In the genomic region with DNA sequence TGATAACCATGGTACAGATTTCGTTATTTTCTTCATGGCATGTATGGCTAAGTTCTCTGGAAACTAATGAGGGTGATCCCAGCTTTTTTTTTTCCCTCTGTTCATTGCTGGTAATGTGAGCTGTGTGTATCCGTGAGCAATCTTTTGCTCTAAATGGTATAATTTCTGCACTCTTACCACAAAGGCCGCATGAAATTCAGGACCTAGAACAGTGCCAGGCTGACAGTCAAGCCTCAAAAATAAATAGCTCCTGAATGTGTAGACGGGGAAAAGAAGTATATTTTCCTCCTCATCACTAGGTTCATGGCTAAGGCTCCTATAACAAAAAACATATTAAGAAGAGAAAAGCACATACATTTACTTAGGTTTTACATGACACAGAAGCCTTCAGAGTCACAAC, we compare ENCODE assay signal across 24 cellular contexts.
"Had no signal": no experiment of that assay in that cellular context is flagged by ENCODE, and none has a peak within 500 bp of the region (broad histone marks: within the 10 kb centered on the region; RNA-seq: fewer than 3 reads in every experiment).

No MANE protein-coding gene starts in this region.

- H3K36me3 ChIP-seq: heart left ventricle, left ventricle myocardium inferior, lower lobe of right lung, sigmoid colon, transverse colon had no signal

- H3K27ac ChIP-seq: coronary artery, dorsolateral prefrontal cortex, heart left ventricle, left ventricle myocardium inferior, lower lobe of right lung, parathyroid adenoma, psoas muscle, sigmoid colon, skin epidermis, testis, transverse colon had no signal

- FAIRE-seq: frontal cortex, keratinocyte had no signal

- H3K79me2 ChIP-seq: parathyroid adenoma had no signal

- H3K4me3 Mint-ChIP-seq: immature natural killer cell; memory B cell; mesothelial cell of epicardium; natural killer cell; stimulated activated naive B cell treated with anti-CD40 and anti-IgM and Interleukin-4, amounts not matched to agents 10 μg/mL and 1 μg/mL and 100 μg/mL, for 72 hours; stimulated activated naive CD8-positive, alpha-beta T cell treated with anti-CD3 and anti-CD28 coated beads, Interleukin-15, amount 100 ng/mL, for 72 hours had no signal

- H3K9ac ChIP-seq: parathyroid adenoma had no signal

- H3K4me1 Mint-ChIP-seq: immature natural killer cell; memory B cell; mesothelial cell of epicardium; natural killer cell; stimulated activated naive B cell treated with anti-CD40 and anti-IgM and Interleukin-4, amounts not matched to agents 10 μg/mL and 1 μg/mL and 100 μg/mL, for 72 hours; stimulated activated naive CD8-positive, alpha-beta T cell treated with anti-CD3 and anti-CD28 coated beads, Interleukin-15, amount 100 ng/mL, for 72 hours had no signal

- ATAC-seq: lower lobe of right lung; natural killer cell; psoas muscle; stimulated activated naive B cell treated with anti-CD40 and anti-IgM and Interleukin-4, amounts not matched to agents 10 μg/mL and 1 μg/mL and 100 μg/mL, for 72 hours; stimulated activated naive CD8-positive, alpha-beta T cell treated with anti-CD3 and anti-CD28 coated beads, Interleukin-15, amount 100 ng/mL, for 72 hours had no signal

- H3K4me3 ChIP-seq: coronary artery, dorsolateral prefrontal cortex, heart left ventricle, left ventricle myocardium inferior, lower lobe of right lung, psoas muscle, sigmoid colon, skin epidermis, testis, transverse colon had no signal

- H3K27ac Mint-ChIP-seq: immature natural killer cell; memory B cell; mesothelial cell of epicardium; natural killer cell; stimulated activated naive B cell treated with anti-CD40 and anti-IgM and Interleukin-4, amounts not matched to agents 10 μg/mL and 1 μg/mL and 100 μg/mL, for 72 hours; stimulated activated naive CD8-positive, alpha-beta T cell treated with anti-CD3 and anti-CD28 coated beads, Interleukin-15, amount 100 ng/mL, for 72 hours had no signal

- H3K4me1 ChIP-seq: heart left ventricle, left ventricle myocardium inferior, lower lobe of right lung, parathyroid adenoma, psoas muscle, sigmoid colon, testis, transverse colon had no signal

- H3K36me3 Mint-ChIP-seq: immature natural killer cell; memory B cell; mesothelial cell of epicardium; natural killer cell; stimulated activated naive B cell treated with anti-CD40 and anti-IgM and Interleukin-4, amounts not matched to agents 10 μg/mL and 1 μg/mL and 100 μg/mL, for 72 hours had no signal

- H3K9me3 ChIP-seq: heart left ventricle, left ventricle myocardium inferior, lower lobe of right lung, psoas muscle, sigmoid colon, testis, transverse colon had no signal

- H2AFZ ChIP-seq: parathyroid adenoma had no signal

- DNase-seq: dorsolateral prefrontal cortex; effector CD8-positive, alpha-beta T cell; heart left ventricle; hippocampal formation; immature natural killer cell; left ventricle myocardium inferior; lower lobe of right lung; natural killer cell; psoas muscle; retina; sigmoid colon; stimulated activated CD4-positive, alpha-beta T cell treated with anti-CD3 and anti-CD28 coated beads, Interleukin-2, amount 100 ng/mL, for 24 hours; stimulated activated CD4-positive, alpha-beta T cell treated with anti-CD3 and anti-CD28 coated beads, Interleukin-4, amount 100 ng/mL, for 4 hours; stimulated activated naive B cell treated with anti-CD40 and anti-IgM and Interleukin-4, amounts not matched to agents 10 μg/mL and 1 μg/mL and 100 μg/mL, for 72 hours; stimulated activated naive CD8-positive, alpha-beta T cell treated with anti-CD3 and anti-CD28 coated beads, Interleukin-15, amount 100 ng/mL, for 72 hours; testis; transverse colon had no signal

- H3K9me3 Mint-ChIP-seq: immature natural killer cell; memory B cell; mesothelial cell of epicardium; natural killer cell; stimulated activated naive B cell treated with anti-CD40 and anti-IgM and Interleukin-4, amounts not matched to agents 10 μg/mL and 1 μg/mL and 100 μg/mL, for 72 hours; stimulated activated naive CD8-positive, alpha-beta T cell treated with anti-CD3 and anti-CD28 coated beads, Interleukin-15, amount 100 ng/mL, for 72 hours had no signal

- H3K27me3 ChIP-seq: testis, transverse colon had no signal
